Comparison of ENCODE assay signal across 8 cellular contexts in the genomic region with DNA sequence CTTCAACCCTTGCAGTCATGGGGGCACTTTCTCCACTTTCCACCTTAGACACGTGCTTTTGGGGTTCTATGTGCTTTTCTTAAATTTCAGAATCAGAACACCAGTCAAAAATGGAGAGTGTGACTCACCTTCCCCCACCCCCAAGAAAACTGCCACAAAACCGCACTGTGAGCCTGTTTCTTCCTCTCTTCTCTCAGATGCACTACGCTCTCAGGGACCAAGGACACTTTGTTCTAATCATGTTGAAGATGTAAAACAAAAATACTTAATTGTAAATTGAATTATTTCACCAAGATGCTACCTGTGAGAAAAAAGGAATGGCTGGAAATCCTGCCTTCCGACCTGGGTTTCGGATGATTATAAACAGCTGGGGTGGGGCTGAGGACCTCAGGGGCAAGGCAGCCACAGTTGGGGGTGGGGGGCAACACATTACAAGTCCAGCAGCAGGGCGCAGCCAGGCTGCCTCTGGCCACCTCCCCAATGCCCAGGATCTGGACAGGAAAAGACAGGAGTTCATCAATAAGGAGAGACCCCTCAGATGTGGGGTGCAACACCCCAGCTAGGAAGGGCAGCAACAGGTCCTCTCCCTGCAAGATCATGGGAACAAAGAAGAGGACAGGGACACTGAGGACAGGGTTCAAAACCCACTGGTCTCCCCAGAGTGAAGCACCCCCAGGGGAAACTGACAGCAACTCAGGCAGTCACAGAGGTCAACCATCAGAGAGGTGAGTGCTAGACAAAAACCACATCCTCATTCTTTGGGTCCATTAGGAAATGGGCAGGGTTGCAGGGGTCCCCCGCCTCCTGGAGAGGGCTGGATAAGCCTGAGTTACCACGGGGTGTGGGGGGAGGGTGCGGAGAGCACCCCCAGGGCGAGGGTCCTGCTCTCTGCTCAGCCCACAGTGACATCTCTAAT. TPM values are rescaled to one million over a fixed set of nuclear protein-coding genes. Genes with fewer than 3 reads are reported as not detected.
DNase-seq lines count a peak whose midpoint lies in the region; ATAC-seq lines count a peak whose summit lies in the region.

No MANE protein-coding gene starts in this region.

- ATAC-seq in GM19043 (IDR thresholded peaks at IDR 0.05; ENCODE audit: low read depth, unreplicated experiment) (peak; percentile 25), HG03196 (IDR thresholded peaks at IDR 0.05; ENCODE audit: unreplicated experiment) (peak; percentile 32)

- DNase-seq in activated CD4-positive, CD25-positive, alpha-beta regulatory T cell (lab: John Stamatoyannopoulos, UW): peak; percentile 43 to 61 (median 54)
- DNase-seq in effector CD8-positive, alpha-beta T cell (lab: John Stamatoyannopoulos, UW): peak; percentile 63
- peak; percentile 68 for DNase-seq in stimulated activated CD8-positive, alpha-beta memory T cell treated with anti-CD3 and anti-CD28 coated beads, Interleukin-15, amount 100 ng/mL, for 1 hour (ENCODE audit: low read depth)
- DNase-seq in NCI-H146 (lab: John Stamatoyannopoulos, UW): no peak
- no peak for DNase-seq in dermis blood vessel endothelial cell
- no peak for DNase-seq in NCI-H226

RNA-seq across cellular contexts. Expression of a gene that starts 33.7 kb away (rescaled TPM):
- 2.9 and 8.1 TPM in 2 replicates for total RNA-seq in dermis blood vessel endothelial cell

Comparison
In these comparisons a context has a peak if more than half of its experiments do, and no peak if none do; other contexts are left out.
1. DNase-seq: peak in activated CD4-positive, CD25-positive, alpha-beta regulatory T cell (4 of 4), effector CD8-positive, alpha-beta T cell (single experiment) and stimulated activated CD8-positive, alpha-beta memory T cell treated with anti-CD3 and anti-CD28 coated beads, Interleukin-15, amount 100 ng/mL, for 1 hour (single experiment); none in NCI-H146 (single experiment), dermis blood vessel endothelial cell (single experiment) and NCI-H226 (single experiment).